ENCODE assay signal across 8 cellular contexts in genomic region chr9:91036826-91037510, GRCh38.
A peak's percentile ranks its signal among the peaks of the same experiment; 100 is the strongest.
DNase-seq lines count a peak whose midpoint lies in the region; ATAC-seq and TF ChIP-seq lines count a peak whose summit lies in the region.

No MANE protein-coding gene starts in this region.

- no peaks in the 10 kb centered on the region for H3K9me3 ChIP-seq in sigmoid colon

- DNase-seq in NCI-H1417 treated with DMSO at 0.1 percent for 48 hours (lab: John Stamatoyannopoulos, UW) (peak; percentile 71), astrocyte of the cerebellum (ENCODE audit: low read depth) (peak; percentile 63), hypothalamus (lab: John Stamatoyannopoulos, UW) (peak in 48 of 51 donors; percentile 9 to 83 (median 56)), sigmoid colon (peak; percentile 93)
- peak; percentile 79 for DNase-seq in T-helper 2 cell treated with Interferon-gamma antibody and Interleukin-4, amounts not matched to agents 5 μg/mL and 100 μg/mL, for 36 hours (ENCODE audit: low spot score)

- H3K4me1 ChIP-seq in sigmoid colon = peaks cover 0 to 20% (median 19%) of the 10 kb centered on the region in 4 donors

- no peaks in the 10 kb centered on the region for H3K27me3 Mint-ChIP-seq in T-helper 2 cell treated with Interferon-gamma antibody and Interleukin-4, amounts not matched to agents 5 μg/mL and 100 μg/mL, for 36 hours (ENCODE audit: low read depth)

- no peaks in the 10 kb centered on the region for H3K36me3 ChIP-seq in sigmoid colon

- peak overlapping the region; percentile 76 for H3K27ac Mint-ChIP-seq in T-helper 2 cell treated with Interferon-gamma antibody and Interleukin-4, amounts not matched to agents 5 μg/mL and 100 μg/mL, for 36 hours

- H3K36me3 Mint-ChIP-seq in T-helper 2 cell treated with Interferon-gamma antibody and Interleukin-4, amounts not matched to agents 5 μg/mL and 100 μg/mL, for 36 hours (ENCODE audit: low read depth) = no peaks in the 10 kb centered on the region

- ATAC-seq in GM21528 (IDR thresholded peaks at IDR 0.05; ENCODE audit: low FRiP score, unreplicated experiment) (no peak), HG03565 (IDR thresholded peaks at IDR 0.05; ENCODE audit: unreplicated experiment) (no peak)

- intact Hi-C loops in sigmoid colon (cut with DNase I) = loop anchor here (1.0 to 10.0 kb wide), 5 partner anchors 122 to 644 kb away; partner anchors contain the start of gene AUH

- no peaks in the 10 kb centered on the region for H3K27me3 ChIP-seq in sigmoid colon

- peak overlapping the region; percentile 57 for H3K4me3 Mint-ChIP-seq in T-helper 2 cell treated with Interferon-gamma antibody and Interleukin-4, amounts not matched to agents 5 μg/mL and 100 μg/mL, for 36 hours

- no peak for TF ChIP-seq POLR2A in sigmoid colon (IDR thresholded peaks at IDR 0.05)

- H3K27ac ChIP-seq in sigmoid colon = peak overlapping the region; percentile 23 to 67 (median 60)

- TF ChIP-seq EP300 in sigmoid colon (IDR thresholded peaks at IDR 0.05) = no peak

- WGBS in sigmoid colon, 2 donors = 25 to 28% methylated on average over 32 of the region's 32 CpGs

- no peaks in the 10 kb centered on the region for H3K9me3 Mint-ChIP-seq in T-helper 2 cell treated with Interferon-gamma antibody and Interleukin-4, amounts not matched to agents 5 μg/mL and 100 μg/mL, for 36 hours

- TF ChIP-seq CTCF in GM12873 (IDR thresholded peaks at IDR 0.05; ENCODE audit: insufficient read depth, low read depth, low read length, missing control alignments) = peak; percentile 45
- peak; percentile 68 for TF ChIP-seq CTCF in astrocyte of the cerebellum (IDR thresholded peaks at IDR 0.05; ENCODE audit: low read depth, low read length, missing control alignments)
- TF ChIP-seq CTCF in sigmoid colon (IDR thresholded peaks at IDR 0.05) = peak; percentile 55 to 80 (median 60)

- H3K4me3 ChIP-seq in astrocyte of the cerebellum (ENCODE audit: low read depth, low read length) = no peak overlapping the region
- no peak overlapping the region for H3K4me3 ChIP-seq in sigmoid colon

- H3K4me1 Mint-ChIP-seq in T-helper 2 cell treated with Interferon-gamma antibody and Interleukin-4, amounts not matched to agents 5 μg/mL and 100 μg/mL, for 36 hours (ENCODE audit: low read depth) = peaks cover 51% of the 10 kb centered on the region

- in situ Hi-C loops in astrocyte of the cerebellum (cut with HindIII; ENCODE audit: low sequenced_read_pairs) = no loop called here
